In the genomic region with DNA sequence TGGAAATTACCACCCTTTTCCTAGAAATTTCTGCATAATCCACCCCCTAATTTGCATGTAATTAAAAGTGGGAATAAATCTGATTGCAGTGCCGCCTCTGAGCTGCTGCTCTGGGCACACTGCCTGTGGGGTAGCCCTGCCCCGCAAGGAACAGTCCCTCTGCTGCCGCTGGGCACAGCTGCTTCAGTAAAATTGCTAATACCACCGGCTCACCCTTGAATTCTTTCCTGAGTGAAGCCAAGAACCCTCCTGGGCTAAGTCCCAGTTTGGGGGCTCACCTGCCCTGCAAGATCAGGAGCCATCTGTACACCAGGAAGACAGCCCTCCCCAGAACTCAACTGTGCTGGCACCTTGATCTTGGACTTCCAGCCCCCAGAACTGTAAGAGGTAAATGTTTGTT, we compare ENCODE assay signal across 1 cellular context.
TF ChIP-seq lines count a peak whose summit lies in the region.

No MANE protein-coding gene starts in this region.

TF ChIP-seq in IMR-90, 13 proteins besides CTCF, POLR2A, EP300 and RAD21:
- TF ChIP-seq RFX5 (IDR thresholded peaks at IDR 0.05; ENCODE audit: low read depth, low read length) (no peak), MXI1 (IDR thresholded peaks at IDR 0.05; ENCODE audit: borderline replicate concordance, low read depth, low read length) (no peak), SMC3 (IDR thresholded peaks at IDR 0.05; ENCODE audit: low read depth, low read length) (no peak), MAFK (IDR thresholded peaks at IDR 0.05; ENCODE audit: low read depth, low read length) (no peak), CEBPB (IDR thresholded peaks at IDR 0.05; ENCODE audit: low read depth, low read length) (no peak), BHLHE40 (IDR thresholded peaks at IDR 0.05; ENCODE audit: low read depth, low read length) (no peak), RCOR1 (IDR thresholded peaks at IDR 0.05; ENCODE audit: insufficient replicate concordance, low read length) (no peak), CHD1 (IDR thresholded peaks at IDR 0.05; ENCODE audit: low read depth, low read length) (no peak), FOS (IDR thresholded peaks at IDR 0.05; ENCODE audit: low read depth, low read length) (no peak), MAZ (IDR thresholded peaks at IDR 0.05; ENCODE audit: borderline replicate concordance, low read depth, low read length) (no peak), ELK1 (IDR thresholded peaks at IDR 0.05; ENCODE audit: borderline replicate concordance, low read depth, low read length) (no peak), NFE2L2 (IDR thresholded peaks at IDR 0.05; ENCODE audit: low read depth, low read length) (no peak)
- TF ChIP-seq, protein P1, sequence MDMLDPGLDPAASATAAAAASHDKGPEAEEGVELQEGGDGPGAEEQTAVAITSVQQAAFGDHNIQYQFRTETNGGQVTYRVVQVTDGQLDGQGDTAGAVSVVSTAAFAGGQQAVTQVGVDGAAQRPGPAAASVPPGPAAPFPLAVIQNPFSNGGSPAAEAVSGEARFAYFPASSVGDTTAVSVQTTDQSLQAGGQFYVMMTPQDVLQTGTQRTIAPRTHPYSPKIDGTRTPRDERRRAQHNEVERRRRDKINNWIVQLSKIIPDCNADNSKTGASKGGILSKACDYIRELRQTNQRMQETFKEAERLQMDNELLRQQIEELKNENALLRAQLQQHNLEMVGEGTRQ (IDR thresholded peaks at IDR 0.05; ENCODE audit: low read depth, low read length), result no peak
